1 cellular context compared by ENCODE assay signal in the genomic region with DNA sequence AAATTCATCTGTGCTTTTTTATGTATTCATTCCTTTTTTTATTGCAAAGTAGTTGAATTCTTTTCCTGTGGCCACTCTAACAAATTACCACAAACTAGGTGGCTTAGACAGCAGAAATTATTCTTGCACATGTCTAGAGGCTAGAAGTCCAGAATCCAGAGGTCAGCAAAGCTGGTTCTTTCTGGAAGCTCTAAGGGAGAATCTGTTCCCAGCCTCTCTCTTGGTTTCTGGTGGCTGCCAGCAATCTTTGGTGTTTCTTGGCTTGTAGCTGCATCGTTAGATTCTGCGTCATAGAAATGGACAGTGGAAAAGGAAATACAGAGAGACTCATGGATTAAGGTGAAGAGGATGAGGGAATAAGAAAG.
TF ChIP-seq lines count a peak whose summit lies in the region.

No MANE protein-coding gene starts in this region.

TF ChIP-seq in IMR-90, 13 proteins besides CTCF, POLR2A, EP300 and RAD21:
- TF ChIP-seq FOS (IDR thresholded peaks at IDR 0.05; ENCODE audit: low read depth, low read length): no peak
- TF ChIP-seq MAFK (IDR thresholded peaks at IDR 0.05; ENCODE audit: low read depth, low read length): no peak
- TF ChIP-seq CEBPB (IDR thresholded peaks at IDR 0.05; ENCODE audit: low read depth, low read length): no peak
- TF ChIP-seq, protein P1, sequence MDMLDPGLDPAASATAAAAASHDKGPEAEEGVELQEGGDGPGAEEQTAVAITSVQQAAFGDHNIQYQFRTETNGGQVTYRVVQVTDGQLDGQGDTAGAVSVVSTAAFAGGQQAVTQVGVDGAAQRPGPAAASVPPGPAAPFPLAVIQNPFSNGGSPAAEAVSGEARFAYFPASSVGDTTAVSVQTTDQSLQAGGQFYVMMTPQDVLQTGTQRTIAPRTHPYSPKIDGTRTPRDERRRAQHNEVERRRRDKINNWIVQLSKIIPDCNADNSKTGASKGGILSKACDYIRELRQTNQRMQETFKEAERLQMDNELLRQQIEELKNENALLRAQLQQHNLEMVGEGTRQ (IDR thresholded peaks at IDR 0.05; ENCODE audit: low read depth, low read length): no peak
- TF ChIP-seq RCOR1 (IDR thresholded peaks at IDR 0.05; ENCODE audit: insufficient replicate concordance, low read length): no peak
- TF ChIP-seq SMC3 (IDR thresholded peaks at IDR 0.05; ENCODE audit: low read depth, low read length): no peak
- no peak for TF ChIP-seq NFE2L2 (IDR thresholded peaks at IDR 0.05; ENCODE audit: low read depth, low read length)
- no peak for TF ChIP-seq MXI1 (IDR thresholded peaks at IDR 0.05; ENCODE audit: borderline replicate concordance, low read depth, low read length)
- TF ChIP-seq BHLHE40 (IDR thresholded peaks at IDR 0.05; ENCODE audit: low read depth, low read length): no peak
